Comparison of ENCODE assay signal across 16 cellular contexts in genomic region chr2:173136614-173137013, GRCh38.
A peak's percentile ranks its signal among the peaks of the same experiment; 100 is the strongest.
DNase-seq lines count a peak whose midpoint lies in the region; ATAC-seq and TF ChIP-seq lines count a peak whose summit lies in the region.
"Had no signal": no experiment of that assay in that cellular context is flagged by ENCODE, and none has a peak within 500 bp of the region (broad histone marks: within the 10 kb centered on the region; RNA-seq: fewer than 3 reads in every experiment).

No MANE protein-coding gene starts in this region.

- no peak for TF ChIP-seq CTCF in fibroblast of lung (conservative IDR thresholded peaks at IDR 0.05 in 1 of 2, IDR thresholded peaks at IDR 0.05 in 1 of 2; ENCODE audit: low read depth in 1 of 2, low read length in 2 of 2)

- peak; percentile 58 for ATAC-seq in activated naive CD8-positive, alpha-beta T cell treated with anti-CD3 and anti-CD28 coated beads, Interleukin-2, amount 10 ng/mL, durations not matched to agents 7 days and 5 days (ENCODE audit: low read depth)
- no peak for ATAC-seq in activated CD4-positive, CD25-positive, alpha-beta regulatory T cell treated with anti-CD3 and anti-CD28 coated beads, Interleukin-2, amount 50 U/mL, for 24 hours
- no peak for ATAC-seq in HG03521 (IDR thresholded peaks at IDR 0.05; ENCODE audit: unreplicated experiment)

- peak overlapping the region; percentile 41 for H3K4me3 Mint-ChIP-seq in activated naive CD8-positive, alpha-beta T cell treated with anti-CD3 and anti-CD28 coated beads, Interleukin-2, amount 10 ng/mL, durations not matched to agents 7 days and 5 days
- H3K4me3 Mint-ChIP-seq in activated naive CD8-positive, alpha-beta T cell treated with anti-CD3 and anti-CD28 coated beads for 36 hours, result no peak overlapping the region

- no peak for DNase-seq in activated naive CD8-positive, alpha-beta T cell treated with anti-CD3 and anti-CD28 coated beads, Interleukin-2, amount 10 ng/mL, durations not matched to agents 7 days and 5 days
- no peak for DNase-seq in activated naive CD8-positive, alpha-beta T cell treated with anti-CD3 and anti-CD28 coated beads for 36 hours
- no peak for DNase-seq in SK-N-MC (ENCODE audit: low read depth, low spot score)
- no peak for DNase-seq in fibroblast of lung (ENCODE audit: low read depth in 2 of 2)
- no peak for DNase-seq in stimulated activated CD4-positive, alpha-beta T cell treated with anti-CD3 and anti-CD28 coated beads, Interleukin-12 subunit alpha, Interleukin-12 subunit beta, amount 100 ng/mL, for 4 hours
- DNase-seq in GOT3 (lab: John Stamatoyannopoulos, UW), result no peak
- DNase-seq: activated naive CD4-positive, alpha-beta T cell treated with Interleukin-2 at 50 U/mL for 16 hours; COR-L47; GDM1; KG1; ovary; PC-9; stimulated activated naive CD4-positive, alpha-beta T cell treated with Interleukin-2 at 50 U/mL for 16 hours had no signal

- no peaks in the 10 kb centered on the region for H3K27me3 ChIP-seq in fibroblast of lung (ENCODE audit: control insufficient read depth, insufficient read depth, low read length)
- H3K27me3 ChIP-seq: ovary had no signal

- H3K9me3 Mint-ChIP-seq in activated naive CD8-positive, alpha-beta T cell treated with anti-CD3 and anti-CD28 coated beads, Interleukin-2, amount 10 ng/mL, durations not matched to agents 7 days and 5 days, result peaks cover 3% of the 10 kb centered on the region
- H3K9me3 Mint-ChIP-seq in activated naive CD8-positive, alpha-beta T cell treated with anti-CD3 and anti-CD28 coated beads for 36 hours, result peaks cover 5% of the 10 kb centered on the region

- POLR2A ChIA-PET in activated naive CD8-positive, alpha-beta T cell treated with anti-CD3 and anti-CD28 coated beads, Interleukin-2, amount 10 ng/mL, durations not matched to agents 7 days and 5 days (lab: Charles Lee), result no interaction called here

- peaks cover 46% of the 10 kb centered on the region for H3K4me1 Mint-ChIP-seq in activated naive CD8-positive, alpha-beta T cell treated with anti-CD3 and anti-CD28 coated beads, Interleukin-2, amount 10 ng/mL, durations not matched to agents 7 days and 5 days
- H3K4me1 Mint-ChIP-seq in activated naive CD8-positive, alpha-beta T cell treated with anti-CD3 and anti-CD28 coated beads for 36 hours, result peaks cover 51% of the 10 kb centered on the region

- peaks cover 9% of the 10 kb centered on the region; the same call in 1 of the 2 replicates for H3K36me3 ChIP-seq in SK-N-MC (ENCODE audit: insufficient read depth, low read length)
- no peaks in the 10 kb centered on the region for H3K36me3 ChIP-seq in fibroblast of lung (ENCODE audit: control insufficient read depth, insufficient read depth, low read length)
- H3K36me3 ChIP-seq: ovary had no signal

- H3K27ac Mint-ChIP-seq in activated naive CD8-positive, alpha-beta T cell treated with anti-CD3 and anti-CD28 coated beads, Interleukin-2, amount 10 ng/mL, durations not matched to agents 7 days and 5 days, result no peak overlapping the region
- H3K27ac Mint-ChIP-seq in activated naive CD8-positive, alpha-beta T cell treated with anti-CD3 and anti-CD28 coated beads for 36 hours, result no peak overlapping the region

- peak overlapping the region; percentile 50 for H3K4me2 ChIP-seq in fibroblast of lung (ENCODE audit: extremely low read depth, insufficient read depth, low read length)
- H3K4me2 ChIP-seq: PC-9 had no signal

- H2AFZ ChIP-seq in fibroblast of lung (ENCODE audit: low read length), result no peak overlapping the region
- H2AFZ ChIP-seq: PC-9 had no signal

- H3K4me3 ChIP-seq in SK-N-MC (peak overlapping the region; percentile 5; the same call in 1 of the 2 replicates), fibroblast of lung (replicated peaks in 1 of 4; ENCODE audit: control extremely low read depth in 1 of 4, insufficient read depth in 1 of 4, low read depth in 3 of 4, low read length in 4 of 4) (no peak overlapping the region)
- H3K4me3 ChIP-seq: ovary, PC-9, skin epidermis had no signal

- H3K79me2 ChIP-seq in fibroblast of lung (ENCODE audit: control insufficient read depth, insufficient read depth, low read length), result peaks cover 4% of the 10 kb centered on the region

- peaks cover 21% of the 10 kb centered on the region for H3K36me3 Mint-ChIP-seq in activated naive CD8-positive, alpha-beta T cell treated with anti-CD3 and anti-CD28 coated beads, Interleukin-2, amount 10 ng/mL, durations not matched to agents 7 days and 5 days
- peaks cover 8% of the 10 kb centered on the region for H3K36me3 Mint-ChIP-seq in activated naive CD8-positive, alpha-beta T cell treated with anti-CD3 and anti-CD28 coated beads for 36 hours

- H4K20me1 ChIP-seq in fibroblast of lung (ENCODE audit: control insufficient read depth, extremely low read depth, insufficient read depth, low read length), result no peaks in the 10 kb centered on the region

- H3K27ac ChIP-seq in SK-N-MC, result peak overlapping the region; percentile 67; the same call in 1 of the 2 replicates
- H3K27ac ChIP-seq in fibroblast of lung (ENCODE audit: insufficient read depth, low read length), result peak overlapping the region; percentile 18
- H3K27ac ChIP-seq: ovary, PC-9, skin epidermis had no signal

- H3K9me3 ChIP-seq in SK-N-MC (ENCODE audit: low read depth, low read length) (peaks cover 3% of the 10 kb centered on the region; the same call in 1 of the 2 replicates), fibroblast of lung (ENCODE audit: control insufficient read depth, insufficient read depth, low read depth, low read length) (no peaks in the 10 kb centered on the region)
- H3K9me3 ChIP-seq: ovary had no signal

- peak overlapping the region; percentile 4 for H3K9ac ChIP-seq in SK-N-MC (ENCODE audit: insufficient read length)
- H3K9ac ChIP-seq in fibroblast of lung (ENCODE audit: insufficient read depth, low read length), result no peak overlapping the region

- peaks cover 5% of the 10 kb centered on the region for H3K4me1 ChIP-seq in fibroblast of lung (ENCODE audit: control insufficient read depth, extremely low read depth, insufficient read depth, low read length)

- H3K27me3 Mint-ChIP-seq in activated naive CD8-positive, alpha-beta T cell treated with anti-CD3 and anti-CD28 coated beads, Interleukin-2, amount 10 ng/mL, durations not matched to agents 7 days and 5 days, result peaks cover 9% of the 10 kb centered on the region
- peaks cover 58% of the 10 kb centered on the region for H3K27me3 Mint-ChIP-seq in activated naive CD8-positive, alpha-beta T cell treated with anti-CD3 and anti-CD28 coated beads for 36 hours
